Comparison of ENCODE assay signal across 12 cellular contexts in genomic region chr6:5082487-5083306, GRCh38. TPM values are rescaled to one million over a fixed set of nuclear protein-coding genes. Genes with fewer than 3 reads are reported as not detected.
DNase-seq lines count a peak whose midpoint lies in the region; ATAC-seq and TF ChIP-seq lines count a peak whose summit lies in the region.
"Had no signal": no experiment of that assay in that cellular context is flagged by ENCODE, and none has a peak within 500 bp of the region (broad histone marks: within the 10 kb centered on the region; RNA-seq: fewer than 3 reads in every experiment).

No MANE protein-coding gene starts in this region.

- peaks cover 34 to 72% (median 44%) of the 10 kb centered on the region in 5 donors for H3K27me3 Mint-ChIP-seq in naive thymus-derived CD4-positive, alpha-beta T cell

- H3K36me3 Mint-ChIP-seq in naive thymus-derived CD4-positive, alpha-beta T cell: no peaks in the 10 kb centered on the region
- H3K36me3 Mint-ChIP-seq in stimulated activated effector memory CD8-positive, alpha-beta T cell treated with anti-CD3 and anti-CD28 coated beads, Interleukin-12 subunit alpha, Interleukin-12 subunit beta, amount 100 ng/mL, for 72 hours: no peaks in the 10 kb centered on the region

- H3K4me3 ChIP-seq in choroid plexus epithelial cell (ENCODE audit: low read depth, low read length) (no peak overlapping the region), testis (no peak overlapping the region)
- H3K4me3 ChIP-seq in naive thymus-derived CD4-positive, alpha-beta T cell (ENCODE audit: low read length): no peak overlapping the region
- H3K4me3 ChIP-seq: upper lobe of left lung had no signal

- POLR2A ChIA-PET in naive thymus-derived CD4-positive, alpha-beta T cell (lab: Charles Lee): no interaction called here

- no peak for TF ChIP-seq POLR2A in testis (IDR thresholded peaks at IDR 0.05)

- no peaks in the 10 kb centered on the region for H3K27me3 ChIP-seq in naive thymus-derived CD4-positive, alpha-beta T cell (ENCODE audit: control insufficient read depth in 2 of 2, insufficient read depth in 2 of 2, low read length in 2 of 2)
- no peaks in the 10 kb centered on the region for H3K27me3 ChIP-seq in testis

- H3K4me1 Mint-ChIP-seq in naive thymus-derived CD4-positive, alpha-beta T cell: peaks cover 0 to 7% (median 3%) of the 10 kb centered on the region in 7 donors
- H3K4me1 Mint-ChIP-seq in stimulated activated effector memory CD8-positive, alpha-beta T cell treated with anti-CD3 and anti-CD28 coated beads, Interleukin-12 subunit alpha, Interleukin-12 subunit beta, amount 100 ng/mL, for 72 hours: no peaks in the 10 kb centered on the region

- H3K27ac ChIP-seq in naive thymus-derived CD4-positive, alpha-beta T cell (ENCODE audit: low read depth, low read length): no peak overlapping the region
- H3K27ac ChIP-seq in testis: no peak overlapping the region
- H3K27ac ChIP-seq: upper lobe of left lung had no signal

- no peak for TF ChIP-seq CTCF in choroid plexus epithelial cell (conservative IDR thresholded peaks at IDR 0.05; ENCODE audit: low read depth, low read length)
- no peak for TF ChIP-seq CTCF in testis (IDR thresholded peaks at IDR 0.05)

- H3K4me3 Mint-ChIP-seq in naive thymus-derived CD4-positive, alpha-beta T cell: no peak overlapping the region
- H3K4me3 Mint-ChIP-seq in stimulated activated effector memory CD8-positive, alpha-beta T cell treated with anti-CD3 and anti-CD28 coated beads, Interleukin-12 subunit alpha, Interleukin-12 subunit beta, amount 100 ng/mL, for 72 hours: no peak overlapping the region

- intact Hi-C loops in naive thymus-derived CD4-positive, alpha-beta T cell (cut with micrococcal nuclease): no loop called here
- intact Hi-C loops in testis (cut with DNase I; ENCODE audit: low total_unique reads): no loop called here

- H3K4me1 ChIP-seq in naive thymus-derived CD4-positive, alpha-beta T cell (ENCODE audit: control insufficient read depth in 2 of 2, insufficient read depth in 2 of 2, low read length in 2 of 2): no peaks in the 10 kb centered on the region
- peaks cover 7% of the 10 kb centered on the region for H3K4me1 ChIP-seq in testis

- no peaks in the 10 kb centered on the region for H3K36me3 ChIP-seq in naive thymus-derived CD4-positive, alpha-beta T cell (ENCODE audit: control insufficient read depth in 2 of 3, insufficient read depth in 3 of 3, low read length in 3 of 3)
- no peaks in the 10 kb centered on the region for H3K36me3 ChIP-seq in testis (ENCODE audit: low read depth, missing control alignments)
- H3K36me3 ChIP-seq: upper lobe of left lung had no signal

- H3K27ac Mint-ChIP-seq in naive thymus-derived CD4-positive, alpha-beta T cell: peak overlapping the region in 1 of 9 donors; percentile 59
- no peak overlapping the region for H3K27ac Mint-ChIP-seq in stimulated activated effector memory CD8-positive, alpha-beta T cell treated with anti-CD3 and anti-CD28 coated beads, Interleukin-12 subunit alpha, Interleukin-12 subunit beta, amount 100 ng/mL, for 72 hours

- CTCF ChIA-PET in naive thymus-derived CD4-positive, alpha-beta T cell (lab: Charles Lee): no interaction called here

- 74 to 78% methylated on average over 12 of the region's 12 CpGs for WGBS in testis, 2 donors

- H3K9me3 ChIP-seq in naive thymus-derived CD4-positive, alpha-beta T cell (ENCODE audit: control insufficient read depth in 2 of 3, low read length in 3 of 3): no peaks in the 10 kb centered on the region
- no peaks in the 10 kb centered on the region for H3K9me3 ChIP-seq in testis
- H3K9me3 ChIP-seq: upper lobe of left lung had no signal

- H3K9me3 Mint-ChIP-seq in naive thymus-derived CD4-positive, alpha-beta T cell: peaks cover 0 to 6% (median 0%) of the 10 kb centered on the region in 11 donors
- H3K9me3 Mint-ChIP-seq in stimulated activated effector memory CD8-positive, alpha-beta T cell treated with anti-CD3 and anti-CD28 coated beads, Interleukin-12 subunit alpha, Interleukin-12 subunit beta, amount 100 ng/mL, for 72 hours: no peaks in the 10 kb centered on the region

- peak; percentile 34 for DNase-seq in COLO829 (ENCODE audit: low spot score)
- DNase-seq in M059J (ENCODE audit: low read depth): peak; percentile 99
- DNase-seq in choroid plexus epithelial cell (ENCODE audit: low read depth): peak; percentile 51
- no peak for DNase-seq in naive thymus-derived CD4-positive, alpha-beta T cell
- no peak for DNase-seq in stimulated activated effector memory CD8-positive, alpha-beta T cell treated with anti-CD3 and anti-CD28 coated beads, Interleukin-12 subunit alpha, Interleukin-12 subunit beta, amount 100 ng/mL, for 72 hours (ENCODE audit: low spot score in 2 of 2)
- DNase-seq in testis: no peak
- no peak for DNase-seq in NCI-H2227 (lab: John Stamatoyannopoulos, UW; ENCODE audit: unreplicated experiment)
- DNase-seq in cerebellum (ENCODE audit: low spot score): no peak
- DNase-seq: GF-D8; NCI-H2171; stimulated activated CD4-positive, alpha-beta T cell treated with anti-CD3 and anti-CD28 coated beads, Interleukin-2, amount 100 ng/mL, for 24 hours had no signal

- peak; percentile 71 for ATAC-seq in naive thymus-derived CD4-positive, alpha-beta T cell
- ATAC-seq in stimulated activated effector memory CD8-positive, alpha-beta T cell treated with anti-CD3 and anti-CD28 coated beads, Interleukin-12 subunit alpha, Interleukin-12 subunit beta, amount 100 ng/mL, for 72 hours: no peak

RNA-seq across cellular contexts. Expression of gene PPP1R3G, which starts 2.4 kb away (rescaled TPM):
- 1.3 and 3.0 TPM in 2 replicates for total RNA-seq in M059J (2014; rRNA removed; shearing (Covaris generic))
- total RNA-seq in naive thymus-derived CD4-positive, alpha-beta T cell: under 1 TPM in 3 of 5 experiments, not detected in 2; 0.07 to 0.24 (median 0.08) TPM
- polyA plus RNA-seq in naive thymus-derived CD4-positive, alpha-beta T cell: not detected
- 1 to 10 TPM in 1 of 2 donors, under 1 TPM in 1; 0.93 to 1.3 TPM for total RNA-seq in testis
- polyA plus RNA-seq in testis (ENCODE audit: insufficient read depth, low read depth, low replicate concordance): 0.55 TPM
- 1.00 TPM for total RNA-seq in cerebellum

Comparison
In these comparisons a context has a peak if more than half of its experiments do, and no peak if none do; other contexts are left out.
1. DNase-seq: peak in COLO829 (single experiment), M059J (single experiment) and choroid plexus epithelial cell (single experiment); none in naive thymus-derived CD4-positive, alpha-beta T cell (0 of 9), stimulated activated effector memory CD8-positive, alpha-beta T cell treated with anti-CD3 and anti-CD28 coated beads, Interleukin-12 subunit alpha, Interleukin-12 subunit beta, amount 100 ng/mL, for 72 hours (0 of 2), testis (single experiment), NCI-H2227 (single experiment) and cerebellum (single experiment).